In the genomic region with DNA sequence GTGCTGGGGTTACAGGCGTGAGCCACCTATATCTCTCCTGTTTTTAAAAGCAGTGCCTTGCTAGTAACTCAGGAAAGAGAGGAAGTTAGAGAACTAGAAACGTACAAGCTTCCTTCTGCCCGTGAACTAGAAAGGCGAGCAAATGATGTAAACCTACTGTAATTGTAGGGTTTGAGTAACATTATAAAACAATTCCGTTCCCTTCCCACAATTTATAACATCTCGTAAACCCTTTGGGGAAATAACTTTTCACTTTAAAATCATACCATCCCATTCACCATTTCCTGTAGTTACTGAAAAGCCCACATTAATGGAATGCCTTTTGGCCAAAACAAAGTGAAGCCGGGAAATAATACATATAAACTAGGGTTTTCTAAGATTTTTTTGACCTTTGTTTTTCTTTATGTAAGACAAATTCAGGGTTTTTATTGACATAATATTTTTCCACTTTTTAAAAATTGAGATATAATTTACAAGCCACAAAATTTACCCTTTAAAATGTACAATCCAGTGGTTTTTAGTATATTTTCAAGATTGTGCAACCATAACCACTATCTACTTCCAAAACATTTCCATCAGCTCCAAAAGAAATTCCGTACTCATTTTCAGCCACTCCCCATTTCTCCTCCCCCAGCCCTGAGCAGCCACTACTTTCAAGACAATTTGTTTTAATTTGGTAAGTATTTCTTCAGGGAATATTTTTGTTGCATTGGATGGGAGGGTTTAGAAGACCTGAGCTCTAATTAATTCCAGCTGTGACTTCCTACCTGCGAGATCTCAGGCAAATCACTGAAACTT, we compare ENCODE assay signal across 20 cellular contexts.
DNase-seq lines count a peak whose midpoint lies in the region; ATAC-seq and TF ChIP-seq lines count a peak whose summit lies in the region.
"Had no signal": no experiment of that assay in that cellular context is flagged by ENCODE, and none has a peak within 500 bp of the region (broad histone marks: within the 10 kb centered on the region; RNA-seq: fewer than 3 reads in every experiment).

No MANE protein-coding gene starts in this region.

- DNase-seq in H4 (ENCODE audit: low spot score) (peak; percentile 71), amniotic epithelial cell (ENCODE audit: low read depth) (peak; percentile 42), fibroblast of the aortic adventitia (ENCODE audit: low read depth) (peak; percentile 19), mucosa of descending colon (no peak), SIG-M5 (lab: John Stamatoyannopoulos, UW) (no peak), NCI-H1105 (lab: John Stamatoyannopoulos, UW) (no peak)
- DNase-seq: CD4-positive, CD25-positive, alpha-beta regulatory T cell; CD8-positive, alpha-beta memory T cell; DMS 273 treated with DMSO at 0.1 percent for 48 hours; DMS79; EL; GDM1; GM23248; H9; HFFc6 had no signal

- H3K4me3 ChIP-seq in fibroblast of the aortic adventitia (ENCODE audit: low read depth, low read length) (no peak overlapping the region), mucosa of descending colon (no peak overlapping the region)
- H3K4me3 ChIP-seq: BLaER1, GM12878, GM23248 had no signal

- TF ChIP-seq CTCF in fibroblast of the aortic adventitia (IDR thresholded peaks at IDR 0.05; ENCODE audit: insufficient read depth, low read length) (no peak), mucosa of descending colon (IDR thresholded peaks at IDR 0.05) (no peak)

- H3K4me1 ChIP-seq in mucosa of descending colon (ENCODE audit: low read depth): peaks cover 6% of the 10 kb centered on the region

- no peaks in the 10 kb centered on the region for H3K9me3 ChIP-seq in mucosa of descending colon
- H3K9me3 ChIP-seq: BLaER1 had no signal

- peak; percentile 51 for ATAC-seq in mucosa of descending colon
- no peak for ATAC-seq in GM21786 (IDR thresholded peaks at IDR 0.05; ENCODE audit: unreplicated experiment)
- ATAC-seq in HG02852 (IDR thresholded peaks at IDR 0.05; ENCODE audit: unreplicated experiment): no peak
- ATAC-seq: GM12878, HCT116 had no signal

- intact Hi-C loops in mucosa of descending colon (cut with DNase I, micrococcal nuclease): no loop called here

- no peaks in the 10 kb centered on the region for H3K36me3 ChIP-seq in mucosa of descending colon (ENCODE audit: low read depth)
- H3K36me3 ChIP-seq: BLaER1 had no signal

Comparison
In these comparisons a context has a peak if more than half of its experiments do, and no peak if none do; other contexts are left out.
1. DNase-seq: peak in H4 (single experiment), amniotic epithelial cell (single experiment) and fibroblast of the aortic adventitia (single experiment); none in mucosa of descending colon (0 of 3), SIG-M5 (single experiment) and NCI-H1105 (single experiment).